9 cellular contexts compared by ENCODE assay signal in the genomic region with DNA sequence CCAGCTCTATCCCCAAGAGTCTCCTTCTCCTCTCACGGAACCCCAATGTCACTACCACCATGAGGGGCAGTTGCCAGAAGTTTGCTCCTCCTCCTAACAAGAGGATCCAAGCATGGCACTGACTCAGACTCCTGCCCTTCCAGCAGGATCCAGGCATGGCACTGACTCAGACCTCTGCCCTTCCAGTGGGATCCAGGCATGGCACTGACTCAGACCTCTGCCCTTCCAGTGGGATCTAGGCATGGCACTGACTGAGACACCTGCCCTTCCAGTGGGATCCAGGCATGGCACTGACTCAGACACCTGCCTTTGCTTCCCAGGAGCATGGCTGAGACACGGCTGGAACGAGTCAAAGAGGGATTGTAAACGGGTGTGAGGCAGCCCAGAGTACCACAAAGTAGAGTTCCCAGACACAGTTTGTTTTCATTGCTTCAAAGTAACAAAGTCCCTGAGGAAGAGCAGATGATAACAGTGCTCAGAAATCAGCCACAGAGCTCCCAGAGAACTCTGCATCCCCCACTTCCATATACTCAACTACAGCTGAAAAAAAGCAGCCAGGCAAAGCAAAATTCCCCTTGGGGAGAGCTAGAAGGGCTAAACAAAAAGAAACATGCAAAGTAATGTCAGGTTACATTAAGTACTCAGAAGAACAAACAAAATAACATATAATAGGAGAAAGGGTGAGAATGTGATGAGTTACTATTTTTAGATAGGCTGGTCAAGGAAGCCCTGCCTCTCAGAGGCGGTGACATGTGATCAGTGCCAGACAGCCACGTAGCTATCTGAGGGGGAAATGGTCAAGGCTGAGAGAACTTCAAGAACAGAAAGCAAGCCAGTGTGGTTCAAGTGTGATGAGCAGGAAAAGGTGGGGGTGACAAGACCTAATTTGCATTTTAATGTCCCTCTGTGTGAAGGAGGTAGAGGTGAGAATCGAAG. TPM values are rescaled to one million over a fixed set of nuclear protein-coding genes. Genes with fewer than 3 reads are reported as not detected.
DNase-seq lines count a peak whose midpoint lies in the region; ATAC-seq, FAIRE-seq and TF ChIP-seq lines count a peak whose summit lies in the region.
"Had no signal": no experiment of that assay in that cellular context is flagged by ENCODE, and none has a peak within 500 bp of the region (broad histone marks: within the 10 kb centered on the region; RNA-seq: fewer than 3 reads in every experiment).

No MANE protein-coding gene starts in this region.

- peak overlapping the region; percentile 84 for H3K27ac Mint-ChIP-seq in activated CD8-positive, alpha-beta T cell treated with anti-CD3 and anti-CD28 coated beads, Interleukin-2, amount 10 ng/mL, durations not matched to agents 7 days and 5 days

- peaks cover 50% of the 10 kb centered on the region for H3K36me3 ChIP-seq in HAP-1 (replicated peaks)

- H3K4me3 Mint-ChIP-seq in activated CD8-positive, alpha-beta T cell treated with anti-CD3 and anti-CD28 coated beads, Interleukin-2, amount 10 ng/mL, durations not matched to agents 7 days and 5 days = peak overlapping the region; percentile 75

- no peaks in the 10 kb centered on the region for H3K9me3 ChIP-seq in HAP-1

- peaks cover 18% of the 10 kb centered on the region for H3K4me1 ChIP-seq in HAP-1

- no peak for TF ChIP-seq POLR2A in H54 (IDR thresholded peaks at IDR 0.05; ENCODE audit: low read depth, low read length)

- no peaks in the 10 kb centered on the region for H3K27me3 ChIP-seq in HAP-1 (ENCODE audit: low read depth)

- H3K27me3 Mint-ChIP-seq in activated CD8-positive, alpha-beta T cell treated with anti-CD3 and anti-CD28 coated beads, Interleukin-2, amount 10 ng/mL, durations not matched to agents 7 days and 5 days (ENCODE audit: low read depth) = no peaks in the 10 kb centered on the region

- H3K4me3 ChIP-seq in HAP-1 = no peak overlapping the region

- intact Hi-C loops in left colon (cut with DNase I, micrococcal nuclease) = no loop called here

- ATAC-seq in activated CD8-positive, alpha-beta T cell treated with anti-CD3 and anti-CD28 coated beads, Interleukin-2, amount 10 ng/mL, durations not matched to agents 7 days and 5 days = peak; percentile 43
- peak; percentile 40 for ATAC-seq in left colon

- FAIRE-seq in H54 (lab: Jason Lieb, UNC) = peak; percentile 96
- FAIRE-seq: endometrium had no signal

- POLR2A ChIA-PET in activated CD8-positive, alpha-beta T cell treated with anti-CD3 and anti-CD28 coated beads, Interleukin-2, amount 10 ng/mL, durations not matched to agents 7 days and 5 days (lab: Charles Lee) = no interaction called here

- in situ Hi-C loops in HAP-1 (cut with MboI; ENCODE audit: low sequenced_read_pairs) = loop anchor here (10.0 kb wide), 1 partner anchor 70 kb away; no protein-coding TSS in a partner anchor

- peaks cover 49% of the 10 kb centered on the region for H3K4me1 Mint-ChIP-seq in activated CD8-positive, alpha-beta T cell treated with anti-CD3 and anti-CD28 coated beads, Interleukin-2, amount 10 ng/mL, durations not matched to agents 7 days and 5 days (ENCODE audit: low read depth)

- CTCF ChIA-PET in activated CD8-positive, alpha-beta T cell treated with anti-CD3 and anti-CD28 coated beads, Interleukin-2, amount 10 ng/mL, durations not matched to agents 7 days and 5 days (lab: Charles Lee) = interaction anchor here (1.8 to 2.5 kb wide), 2 partner anchors 74 to 80 kb away, joined by 6 to 15 read pairs; no protein-coding TSS in a partner anchor

- H3K9me3 Mint-ChIP-seq in activated CD8-positive, alpha-beta T cell treated with anti-CD3 and anti-CD28 coated beads, Interleukin-2, amount 10 ng/mL, durations not matched to agents 7 days and 5 days (ENCODE audit: insufficient read depth) = no peaks in the 10 kb centered on the region

- peaks cover 52% of the 10 kb centered on the region for H3K36me3 Mint-ChIP-seq in activated CD8-positive, alpha-beta T cell treated with anti-CD3 and anti-CD28 coated beads, Interleukin-2, amount 10 ng/mL, durations not matched to agents 7 days and 5 days (ENCODE audit: low read depth)

- peak; percentile 7 for DNase-seq in activated T-cell treated with anti-CD3 and anti-CD28 coated beads for 24 hours (ENCODE audit: low read depth)
- DNase-seq in activated T-cell treated with anti-CD3 and anti-CD28 coated beads, Interleukin-2, amount 50 U/mL, for 1 hour = no peak
- DNase-seq in H54 (ENCODE audit: insufficient read length, low spot score) = peak; percentile 64
- peak; percentile 11 to 24 for DNase-seq in Kasumi-1 (lab: John Stamatoyannopoulos, UW)
- DNase-seq in activated CD8-positive, alpha-beta T cell treated with anti-CD3 and anti-CD28 coated beads, Interleukin-2, amount 10 ng/mL, durations not matched to agents 7 days and 5 days = peak; percentile 61
- DNase-seq in left colon = peak; percentile 39 to 58
- no peak for DNase-seq in NCI-H1436 (lab: John Stamatoyannopoulos, UW)
- no peak for DNase-seq in HAP-1 (ENCODE audit: low spot score in 2 of 2)

RNA-seq across cellular contexts. Expression of a gene that starts 3.0 kb away (rescaled TPM):
- 100 to 1,000 TPM; 138 to 140 TPM for total RNA-seq in activated CD8-positive, alpha-beta T cell treated with anti-CD3 and anti-CD28 coated beads, Interleukin-2, amount 10 ng/mL, durations not matched to agents 7 days and 5 days
- 1 to 10 TPM; 3.8 to 9.2 TPM for total RNA-seq in left colon

RNA-seq across cellular contexts. Expression of a gene that starts 57.5 kb away (rescaled TPM):
- not detected for total RNA-seq in activated CD8-positive, alpha-beta T cell treated with anti-CD3 and anti-CD28 coated beads, Interleukin-2, amount 10 ng/mL, durations not matched to agents 7 days and 5 days
- total RNA-seq in left colon = under 1 TPM; 0.42 to 0.82 TPM

Comparison
In these comparisons a context has a peak if more than half of its experiments do, and no peak if none do; other contexts are left out.
1. DNase-seq: peak in activated T-cell treated with anti-CD3 and anti-CD28 coated beads for 24 hours (single experiment), H54 (single experiment), Kasumi-1 (2 of 2), activated CD8-positive, alpha-beta T cell treated with anti-CD3 and anti-CD28 coated beads, Interleukin-2, amount 10 ng/mL, durations not matched to agents 7 days and 5 days (single experiment) and left colon (2 of 2); none in activated T-cell treated with anti-CD3 and anti-CD28 coated beads, Interleukin-2, amount 50 U/mL, for 1 hour (single experiment), NCI-H1436 (single experiment) and HAP-1 (0 of 2).
2. RNA of a gene that starts 3.0 kb away (total RNA-seq): 138 to 140 TPM in activated CD8-positive, alpha-beta T cell treated with anti-CD3 and anti-CD28 coated beads, Interleukin-2, amount 10 ng/mL, durations not matched to agents 7 days and 5 days; 3.8 to 9.2 TPM in left colon; every median in the first group is over 10 times any median in the second.